ENCODE assay signal across 14 cellular contexts in the genomic region with DNA sequence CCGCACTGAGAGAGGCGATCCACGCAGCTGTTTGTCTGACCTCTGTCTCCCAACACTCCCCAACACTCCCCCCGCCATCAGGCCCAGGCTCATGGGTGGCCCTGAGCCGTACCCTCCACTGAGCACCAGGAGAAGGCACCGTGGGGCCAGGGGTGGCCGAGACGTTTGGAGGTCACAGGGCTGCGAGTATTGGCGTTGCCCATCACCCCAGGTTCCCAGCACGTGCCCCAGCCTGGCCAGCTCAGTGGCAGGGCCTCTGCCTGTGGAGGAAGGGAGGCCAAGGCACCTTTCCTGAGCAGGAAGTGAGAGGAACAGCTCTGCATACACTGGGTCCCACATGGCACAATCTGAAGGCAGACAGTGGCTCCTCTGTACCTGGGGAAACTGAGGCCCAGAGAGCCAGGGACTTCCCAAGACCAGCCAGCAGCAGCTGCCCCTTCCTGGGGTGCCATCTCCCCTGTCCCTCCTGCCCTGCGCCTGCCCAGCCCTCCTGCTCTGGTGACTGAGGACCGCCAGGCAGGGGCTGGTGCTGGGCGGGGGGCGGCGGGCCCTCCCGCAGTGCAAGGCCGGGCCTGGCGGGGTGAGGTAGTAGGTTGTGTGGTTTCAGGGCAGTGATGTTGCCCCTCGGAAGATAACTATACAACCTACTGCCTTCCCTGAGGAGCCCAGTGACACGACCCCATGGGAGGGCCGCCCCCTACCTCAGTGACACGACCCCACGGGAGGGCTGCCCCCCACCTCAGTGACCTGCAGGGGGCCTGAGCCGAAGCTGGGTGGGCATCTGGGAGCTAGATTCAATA. TPM values are rescaled to one million over a fixed set of nuclear protein-coding genes. Genes with fewer than 3 reads are reported as not detected.
DNase-seq lines count a peak whose midpoint lies in the region; ATAC-seq, FAIRE-seq and TF ChIP-seq lines count a peak whose summit lies in the region.
"Had no signal": no experiment of that assay in that cellular context is flagged by ENCODE, and none has a peak within 500 bp of the region (broad histone marks: within the 10 kb centered on the region; RNA-seq: fewer than 3 reads in every experiment).

No MANE protein-coding gene starts in this region.

- BruUV-seq in endothelial cell of umbilical vein (replicated peaks; lab: Mats Ljungman, UMichigan): no TSS peak

- H4K20me1 ChIP-seq in endothelial cell of umbilical vein (replicated peaks; ENCODE audit: control insufficient read depth, extremely low read depth, insufficient read depth, low read length): no peaks in the 10 kb centered on the region

- 48 to 53% (median 49%) methylated on average over 22 to 25 of the region's 25 CpGs for WGBS in ovary, 3 donors
- WGBS in transverse colon (ENCODE audit: low coverage in 1 of 2), 2 donors: 76% methylated on average over 15 of the region's 25 CpGs; no CpG with 5 or more reads in 1 of the 2 donors

- H3K27ac ChIP-seq in Peyer's patch: peak overlapping the region in 3 of 4 donors; percentile 48 to 76 (median 60)
- H3K27ac ChIP-seq in endothelial cell of umbilical vein (ENCODE audit: insufficient read depth, low read depth, low read length): no peak overlapping the region
- peak overlapping the region; percentile 57 to 68 for H3K27ac ChIP-seq in ovary
- peak overlapping the region; percentile 70 to 83 (median 77) for H3K27ac ChIP-seq in transverse colon

- no peak overlapping the region for H2AFZ ChIP-seq in endothelial cell of umbilical vein (ENCODE audit: low read depth, low read length)

- H3K36me3 ChIP-seq in Peyer's patch (peaks cover 0 to 54% (median 0%) of the 10 kb centered on the region in 3 donors), endothelial cell of umbilical vein (ENCODE audit: control insufficient read depth in 2 of 2, extremely low read depth in 1 of 2, insufficient read depth in 2 of 2, low read length in 2 of 2) (peaks cover 6 to 22% of the 10 kb centered on the region in 2 experiments), ovary (no peaks in the 10 kb centered on the region), transverse colon (peaks cover 0 to 4% (median 0%) of the 10 kb centered on the region in 4 donors)

- in situ Hi-C loops in transverse colon (cut with MboI; ENCODE audit: low pct_ligation_motif_present in 1 of 4, low pct_unique_long_range_greater_than_20kb in 1 of 4, low sequenced_read_pairs in 3 of 4): loop anchor here in 2 of 4 donors (10.0 to 25.0 kb wide), 2 partner anchors 109 to 424 kb away; a partner anchor contains a TSS

- H3K9me1 ChIP-seq in endothelial cell of umbilical vein (replicated peaks; ENCODE audit: control insufficient read depth, extremely low read depth, insufficient read depth, low read length): no peaks in the 10 kb centered on the region

- dilution Hi-C loops in endothelial cell of umbilical vein (cut with MboI; ENCODE audit: extremely low pct_ligation_motif_present, low sequenced_read_pairs): no loop called here

- TF ChIP-seq EP300 in ovary (IDR thresholded peaks at IDR 0.05) (no peak), transverse colon (IDR thresholded peaks at IDR 0.05; ENCODE audit: low read depth) (no peak)

- no peak overlapping the region for H3K9ac ChIP-seq in endothelial cell of umbilical vein (replicated peaks; ENCODE audit: extremely low read depth, insufficient read depth, low read length)

- TF ChIP-seq POLR2A in Peyer's patch (IDR thresholded peaks at IDR 0.05) (no peak), endothelial cell of umbilical vein (IDR thresholded peaks at IDR 0.05; ENCODE audit: low read depth, low read length) (peak; percentile 4), ovary (IDR thresholded peaks at IDR 0.05) (no peak), transverse colon (IDR thresholded peaks at IDR 0.05) (no peak)

- TF ChIP-seq CTCF in Peyer's patch (IDR thresholded peaks at IDR 0.05) (no peak), endothelial cell of umbilical vein (IDR thresholded peaks at IDR 0.05; ENCODE audit: extremely low read depth in 1 of 2, insufficient read depth in 1 of 2, low read depth in 1 of 2, low read length in 2 of 2) (no peak), ovary (IDR thresholded peaks at IDR 0.05) (peak in 1 of 3 donors; percentile 14), transverse colon (IDR thresholded peaks at IDR 0.05) (no peak)

- H3K27me3 ChIP-seq in Peyer's patch (no peaks in the 10 kb centered on the region), endothelial cell of umbilical vein (ENCODE audit: control insufficient read depth in 2 of 2, insufficient read depth in 2 of 2, low read length in 2 of 2) (no peaks in the 10 kb centered on the region), ovary (no peaks in the 10 kb centered on the region), transverse colon (no peaks in the 10 kb centered on the region)
- H3K27me3 ChIP-seq: neutrophil had no signal

- no peaks in the 10 kb centered on the region for H3K79me2 ChIP-seq in endothelial cell of umbilical vein (ENCODE audit: control insufficient read depth, insufficient read depth, low read length)

- intact Hi-C loops in endothelial cell of umbilical vein (cut with micrococcal nuclease) (no loop called here), ovary (cut with DNase I) (no loop called here), transverse colon (cut with DNase I; ENCODE audit: low total_unique reads) (no loop called here)

- DNase-seq in Peyer's patch (no peak), endothelial cell of umbilical vein (ENCODE audit: low read depth, low spot score) (no peak), ovary (peak in 3 of 5 donors; percentile 45 to 59 (median 51)), transverse colon (no peak), NCI-H2081 (lab: John Stamatoyannopoulos, UW) (no peak), HUDEP-2 (lab: John Stamatoyannopoulos, UW; ENCODE audit: unreplicated experiment in 76 of 76) (no peak)
- DNase-seq: activated CD4-positive, CD25-positive, alpha-beta regulatory T cell treated with anti-CD3 and anti-CD28 coated beads, Interleukin-2, amount 50 U/mL, for 72 hours; anterior cingulate cortex; CD4-positive, alpha-beta T cell; effector CD4-positive, alpha-beta T cell; GDM1 had no signal

- H3K4me1 ChIP-seq in Peyer's patch (peaks cover 3 to 75% (median 6%) of the 10 kb centered on the region in 4 donors), endothelial cell of umbilical vein (ENCODE audit: control insufficient read depth, extremely low read depth, insufficient read depth, low read length) (no peaks in the 10 kb centered on the region), ovary (ENCODE audit: insufficient read depth) (peaks cover 41% of the 10 kb centered on the region), transverse colon (peaks cover 20 to 42% (median 32%) of the 10 kb centered on the region in 4 donors)
- H3K4me1 ChIP-seq: HAP-1 had no signal

- H3K9me3 ChIP-seq in Peyer's patch (no peaks in the 10 kb centered on the region), endothelial cell of umbilical vein (replicated peaks; ENCODE audit: control insufficient read depth, insufficient read depth, low read length) (no peaks in the 10 kb centered on the region), ovary (no peaks in the 10 kb centered on the region), transverse colon (no peaks in the 10 kb centered on the region)
- H3K9me3 ChIP-seq: HAP-1, neutrophil had no signal

- no peak overlapping the region for H3K4me3 ChIP-seq in Peyer's patch
- H3K4me3 ChIP-seq in endothelial cell of umbilical vein (replicated peaks in 1 of 3; ENCODE audit: insufficient read depth in 1 of 3, low read depth in 1 of 3, low read length in 3 of 3): no peak overlapping the region
- no peak overlapping the region for H3K4me3 ChIP-seq in ovary
- H3K4me3 ChIP-seq in transverse colon: no peak overlapping the region
- H3K4me3 ChIP-seq: HAP-1 had no signal

- no peak for ATAC-seq in GM21447 (IDR thresholded peaks at IDR 0.05; ENCODE audit: unreplicated experiment)

- H3K4me2 ChIP-seq in endothelial cell of umbilical vein (ENCODE audit: insufficient read depth, low read length): no peak overlapping the region

- CTCF ChIA-PET in endothelial cell of umbilical vein (lab: Charles Lee): interaction anchor here (5.7 to 6.4 kb wide), 2 partner anchors 107 to 117 kb away, joined by 139 to 241 read pairs; no protein-coding TSS in a partner anchor

- POLR2A ChIA-PET in endothelial cell of umbilical vein (lab: Charles Lee): no interaction called here

- FAIRE-seq in endothelial cell of umbilical vein (lab: Jason Lieb, UNC): no peak

TF ChIP-seq in endothelial cell of umbilical vein, 7 proteins besides CTCF, POLR2A, EP300 and RAD21:
- TF ChIP-seq MYC (IDR thresholded peaks at IDR 0.05; ENCODE audit: low read depth, low read length) (no peak), GATA2 (IDR thresholded peaks at IDR 0.05; ENCODE audit: insufficient read depth, insufficient read length, low read depth, low read length) (no peak), EZH2 (IDR thresholded peaks at IDR 0.05; ENCODE audit: borderline replicate concordance, low read depth, low read length, severe bottlenecking) (no peak), JUN (IDR thresholded peaks at IDR 0.05; ENCODE audit: borderline replicate concordance, insufficient read depth, insufficient read length, low read depth) (no peak), POLR2AphosphoS5 (IDR thresholded peaks at IDR 0.05; ENCODE audit: insufficient read depth, low read depth, low read length) (no peak), FOS (IDR thresholded peaks at IDR 0.05; ENCODE audit: borderline replicate concordance, insufficient read depth, low read length) (no peak)
- TF ChIP-seq, protein P1, sequence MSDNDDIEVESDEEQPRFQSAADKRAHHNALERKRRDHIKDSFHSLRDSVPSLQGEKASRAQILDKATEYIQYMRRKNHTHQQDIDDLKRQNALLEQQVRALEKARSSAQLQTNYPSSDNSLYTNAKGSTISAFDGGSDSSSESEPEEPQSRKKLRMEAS (IDR thresholded peaks at IDR 0.05; ENCODE audit: insufficient read depth, insufficient read length): no peak

RNA-seq across cellular contexts. Expression of a gene that starts 37.0 kb away (rescaled TPM):
- total RNA-seq in Peyer's patch (100 to 1,000 TPM in 3 of 4 donors, 10 to 100 TPM in 1; 21.5 to 231 (median 189) TPM), endothelial cell of umbilical vein (6.6 and 10.7 TPM in 2 replicates), ovary (10 to 100 TPM in 6 of 7 donors, 1 to 10 TPM in 1; 9.7 to 41.0 (median 34.0) TPM), transverse colon (10 to 100 TPM; 52.0 to 88.1 (median 74.7) TPM)
- polyA plus RNA-seq in endothelial cell of umbilical vein (2.9 and 3.1 TPM in 2 replicates), ovary (10 to 100 TPM; 12.8 to 16.0 TPM)
- 2.5 and 3.6 TPM in 2 replicates for polyA plus RNA-seq in endothelial cell of umbilical vein (2011; cell fraction: cytosol; rRNA removed)
- 4.3 and 5.5 TPM in 2 replicates for polyA plus RNA-seq in endothelial cell of umbilical vein (2011; cell fraction: nucleus; rRNA removed)
- 3.5 and 4.7 TPM in 2 replicates for polyA plus RNA-seq in endothelial cell of umbilical vein (2012)
- 8.8 and 10.2 TPM in 2 replicates for polyA minus RNA-seq in endothelial cell of umbilical vein
- polyA minus RNA-seq in endothelial cell of umbilical vein (2011; cell fraction: cytosol; rRNA and poly(A)+ RNA removed): 4.8 TPM
- 5.0 and 5.8 TPM in 2 replicates for polyA minus RNA-seq in endothelial cell of umbilical vein (2011; cell fraction: nucleus; rRNA and poly(A)+ RNA removed)

Comparison
In these comparisons a context has a peak if more than half of its experiments do, and no peak if none do; other contexts are left out.
1. DNase-seq: peak in ovary (3 of 5); none in Peyer's patch (0 of 3), endothelial cell of umbilical vein (single experiment), transverse colon (single experiment), NCI-H2081 (0 of 2) and HUDEP-2 (0 of 76).